19 cellular contexts compared by ENCODE assay signal in the genomic region with DNA sequence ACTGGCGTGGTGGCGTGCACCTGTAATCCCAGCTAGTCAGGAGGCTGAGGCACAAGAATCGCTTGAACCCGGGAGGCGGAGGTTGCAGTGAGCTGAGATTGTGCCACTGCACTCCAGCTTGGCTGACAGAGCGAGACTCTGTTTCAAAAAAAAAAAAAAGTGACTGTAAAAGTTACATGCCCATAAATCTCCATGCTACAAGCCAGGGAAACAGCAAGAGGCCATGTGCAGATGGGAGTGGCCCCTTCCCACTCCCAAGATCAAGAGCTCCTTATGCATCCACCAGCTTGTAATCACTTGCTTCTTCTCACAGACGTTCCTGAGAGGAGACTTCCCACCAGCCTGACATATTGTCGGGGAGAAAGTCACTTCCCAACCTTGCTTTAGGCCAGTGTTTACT.
"Had no signal": no experiment of that assay in that cellular context is flagged by ENCODE, and none has a peak within 500 bp of the region (broad histone marks: within the 10 kb centered on the region; RNA-seq: fewer than 3 reads in every experiment).

No MANE protein-coding gene starts in this region.

- DNase-seq: activated CD4-positive, alpha-beta memory T cell treated with anti-CD3 and anti-CD28 coated beads, Interleukin-2, amount 10 ng/mL, durations not matched to agents 7 days and 5 days; activated CD4-positive, alpha-beta T cell treated with anti-CD3 and anti-CD28 coated beads for 48 hours; activated CD4-positive, CD25-positive, alpha-beta regulatory T cell; activated CD8-positive, alpha-beta memory T cell treated with anti-CD3 and anti-CD28 coated beads, Interleukin-2, amount 10 ng/mL, durations not matched to agents 7 days and 5 days; activated naive CD4-positive, alpha-beta T cell treated with anti-CD3 and anti-CD28 coated beads, Interleukin-2, amount 50 U/mL, for 16 hours; effector CD8-positive, alpha-beta T cell; heart right ventricle; left ventricle myocardium superior; ovary; psoas muscle; right cardiac atrium; stimulated activated naive CD8-positive, alpha-beta T cell treated with anti-CD3 and anti-CD28 coated beads, Interleukin-15, Interleukin-2, amounts not matched to agents 100 U/mL and 50 U/mL, for 24 hours; T1000 had no signal

- FAIRE-seq: astrocyte, bronchial epithelial cell, endothelial cell of umbilical vein, urothelium cell line had no signal

- H3K36me3 Mint-ChIP-seq: activated CD8-positive, alpha-beta memory T cell treated with anti-CD3 and anti-CD28 coated beads, Interleukin-2, amount 10 ng/mL, durations not matched to agents 7 days and 5 days had no signal

- H3K27ac Mint-ChIP-seq: activated CD4-positive, alpha-beta memory T cell treated with anti-CD3 and anti-CD28 coated beads, Interleukin-2, amount 10 ng/mL, durations not matched to agents 7 days and 5 days; activated CD8-positive, alpha-beta memory T cell treated with anti-CD3 and anti-CD28 coated beads, Interleukin-2, amount 10 ng/mL, durations not matched to agents 7 days and 5 days; dendritic cell treated with granulocyte-macrophage colony-stimulating factor and Interleukin-4, amounts not matched to agents 40 ng/mL and 50 ng/mL, for 4 days had no signal

- ATAC-seq: activated CD8-positive, alpha-beta memory T cell treated with anti-CD3 and anti-CD28 coated beads, Interleukin-2, amount 10 ng/mL, durations not matched to agents 7 days and 5 days; gastroesophageal sphincter; heart right ventricle; left ventricle myocardium superior; psoas muscle; right cardiac atrium had no signal

- H3K4me1 Mint-ChIP-seq: activated CD4-positive, alpha-beta memory T cell treated with anti-CD3 and anti-CD28 coated beads, Interleukin-2, amount 10 ng/mL, durations not matched to agents 7 days and 5 days had no signal

- H3K4me3 Mint-ChIP-seq: activated CD4-positive, alpha-beta memory T cell treated with anti-CD3 and anti-CD28 coated beads, Interleukin-2, amount 10 ng/mL, durations not matched to agents 7 days and 5 days; activated CD8-positive, alpha-beta memory T cell treated with anti-CD3 and anti-CD28 coated beads, Interleukin-2, amount 10 ng/mL, durations not matched to agents 7 days and 5 days; dendritic cell treated with granulocyte-macrophage colony-stimulating factor and Interleukin-4, amounts not matched to agents 40 ng/mL and 50 ng/mL, for 4 days had no signal

- H3K9me3 Mint-ChIP-seq: activated CD4-positive, alpha-beta memory T cell treated with anti-CD3 and anti-CD28 coated beads, Interleukin-2, amount 10 ng/mL, durations not matched to agents 7 days and 5 days; dendritic cell treated with granulocyte-macrophage colony-stimulating factor and Interleukin-4, amounts not matched to agents 40 ng/mL and 50 ng/mL, for 4 days had no signal
